Comparison of ENCODE assay signal across 9 cellular contexts in the genomic region with DNA sequence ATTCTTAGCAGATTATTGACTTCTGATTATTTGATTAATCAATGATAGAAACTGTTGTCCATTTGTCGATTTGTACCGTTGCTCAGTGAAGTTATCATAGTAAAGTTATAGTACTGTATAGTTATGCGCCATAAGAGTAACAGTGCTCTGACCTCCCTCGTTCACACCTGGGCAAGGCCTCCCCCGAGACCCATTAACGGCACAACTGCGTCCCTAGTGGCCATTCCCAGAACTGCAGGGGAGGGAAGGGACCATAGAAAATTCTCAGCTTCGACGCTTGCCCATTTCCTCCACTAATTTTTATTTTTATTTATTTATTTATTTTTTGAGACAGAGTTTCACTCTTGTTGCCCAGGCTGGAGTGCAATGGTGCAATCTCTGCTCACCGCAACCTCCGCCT.
DNase-seq lines count a peak whose midpoint lies in the region; ATAC-seq and TF ChIP-seq lines count a peak whose summit lies in the region.
"Had no signal": no experiment of that assay in that cellular context is flagged by ENCODE, and none has a peak within 500 bp of the region (broad histone marks: within the 10 kb centered on the region; RNA-seq: fewer than 3 reads in every experiment).

No MANE protein-coding gene starts in this region.

- H3K9me3 ChIP-seq in NT2/D1 (ENCODE audit: insufficient read depth, low read length) (peaks cover 5% of the 10 kb centered on the region; the same call in 1 of the 2 replicates), upper lobe of right lung (no peaks in the 10 kb centered on the region)
- H3K9me3 ChIP-seq: prostate gland had no signal

- H3K9ac ChIP-seq in NT2/D1 (ENCODE audit: insufficient read length, low read depth): no peak overlapping the region

- intact Hi-C loops in upper lobe of right lung (cut with DNase I) (no loop called here), sciatic nerve (cut with DNase I) (no loop called here)

- H3K27me3 ChIP-seq in NT2/D1 (ENCODE audit: insufficient read depth, insufficient read length): no peaks in the 10 kb centered on the region
- no peaks in the 10 kb centered on the region for H3K27me3 ChIP-seq in upper lobe of right lung

- TF ChIP-seq CTCF in epithelial cell of proximal tubule (conservative IDR thresholded peaks at IDR 0.05; ENCODE audit: low read depth, low read length) (peak; percentile 43), upper lobe of right lung (IDR thresholded peaks at IDR 0.05) (peak; percentile 54)

- peak; percentile 26 for DNase-seq in stimulated activated CD4-positive, alpha-beta T cell treated with anti-CD3 and anti-CD28 coated beads, Interleukin-15, amount 100 ng/mL, for 24 hours
- DNase-seq in stimulated activated CD4-positive, alpha-beta T cell treated with anti-CD3 and anti-CD28 coated beads, Interleukin-1b, Interleukin-23, amount 100 ng/mL, for 48 hours: no peak
- DNase-seq in NT2/D1 (ENCODE audit: low read depth, low spot score) (peak; percentile 44), epithelial cell of proximal tubule (ENCODE audit: low read depth) (no peak), upper lobe of right lung (no peak), sciatic nerve (ENCODE audit: low spot score) (no peak), NCI-H2081 (lab: John Stamatoyannopoulos, UW) (no peak)

- no peak overlapping the region for H3K27ac ChIP-seq in upper lobe of right lung
- H3K27ac ChIP-seq: prostate gland had no signal

- ATAC-seq in upper lobe of right lung (no peak), sciatic nerve (no peak), HG02884 (IDR thresholded peaks at IDR 0.05; ENCODE audit: unreplicated experiment) (no peak)

- H3K4me3 ChIP-seq in NT2/D1 (ENCODE audit: insufficient read length, low read depth): no peak overlapping the region
- no peak overlapping the region for H3K4me3 ChIP-seq in epithelial cell of proximal tubule (ENCODE audit: low read depth, low read length)
- H3K4me3 ChIP-seq in upper lobe of right lung: no peak overlapping the region
- H3K4me3 ChIP-seq: prostate gland had no signal

- no peaks in the 10 kb centered on the region for H3K4me1 ChIP-seq in NT2/D1 (ENCODE audit: insufficient read depth, insufficient read length)
- H3K4me1 ChIP-seq in upper lobe of right lung: no peaks in the 10 kb centered on the region

- H3K36me3 ChIP-seq in NT2/D1 (ENCODE audit: insufficient read depth, insufficient read length, low read length): no peaks in the 10 kb centered on the region
- H3K36me3 ChIP-seq in upper lobe of right lung: no peaks in the 10 kb centered on the region
- H3K36me3 ChIP-seq: prostate gland had no signal

Comparison
In these comparisons a context has a peak if more than half of its experiments do, and no peak if none do; other contexts are left out.
1. DNase-seq: peak in stimulated activated CD4-positive, alpha-beta T cell treated with anti-CD3 and anti-CD28 coated beads, Interleukin-15, amount 100 ng/mL, for 24 hours (single experiment) and NT2/D1 (single experiment); none in stimulated activated CD4-positive, alpha-beta T cell treated with anti-CD3 and anti-CD28 coated beads, Interleukin-1b, Interleukin-23, amount 100 ng/mL, for 48 hours (single experiment), epithelial cell of proximal tubule (single experiment), upper lobe of right lung (single experiment), sciatic nerve (single experiment) and NCI-H2081 (0 of 2).